ENCODE assay signal across 8 cellular contexts in genomic region chrX:23883737-23884354, GRCh38. TPM values are rescaled to one million over a fixed set of nuclear protein-coding genes. Genes with fewer than 3 reads are reported as not detected.
DNase-seq lines count a peak whose midpoint lies in the region; FAIRE-seq and TF ChIP-seq lines count a peak whose summit lies in the region.

No MANE protein-coding gene starts in this region.

- no peak for TF ChIP-seq EP300 in esophagus muscularis mucosa (IDR thresholded peaks at IDR 0.05)

- H3K4me1 ChIP-seq in esophagus muscularis mucosa = peaks cover 0 to 6% (median 0%) of the 10 kb centered on the region in 4 donors
- H3K4me1 ChIP-seq in kidney (ENCODE audit: control insufficient read depth in 1 of 2, insufficient read depth in 1 of 2, low read depth in 1 of 2, low read length in 2 of 2) = peaks cover 0 to 6% of the 10 kb centered on the region in 2 donors

- WGBS in esophagus muscularis mucosa = 45% methylated on average over 8 of the region's 9 CpGs

- H3K27ac ChIP-seq in esophagus muscularis mucosa (replicated peaks in 1 of 4) (no peak overlapping the region), kidney (ENCODE audit: low read depth in 2 of 2, low read length in 2 of 2) (no peak overlapping the region)

- TF ChIP-seq CTCF in AG10803 (conservative IDR thresholded peaks at IDR 0.05; ENCODE audit: low read length) (no peak), esophagus muscularis mucosa (IDR thresholded peaks at IDR 0.05) (no peak), kidney (IDR thresholded peaks at IDR 0.05; ENCODE audit: borderline replicate concordance, extremely low read depth, insufficient read depth) (no peak)

- H3K4me3 ChIP-seq in AG10803 (ENCODE audit: low read length) = no peak overlapping the region
- H3K4me3 ChIP-seq in esophagus muscularis mucosa = no peak overlapping the region
- no peak overlapping the region for H3K4me3 ChIP-seq in kidney (ENCODE audit: low read length in 2 of 2)

- H3K27me3 ChIP-seq in esophagus muscularis mucosa = no peaks in the 10 kb centered on the region

- H3K9ac ChIP-seq in kidney (ENCODE audit: low read length in 2 of 2) = no peak overlapping the region

- TF ChIP-seq POLR2A in esophagus muscularis mucosa (IDR thresholded peaks at IDR 0.05; ENCODE audit: low read depth) = no peak

- no peak for FAIRE-seq in kidney (lab: Jason Lieb, UNC)

- H3K36me3 ChIP-seq in esophagus muscularis mucosa = no peaks in the 10 kb centered on the region
- no peaks in the 10 kb centered on the region for H3K36me3 ChIP-seq in kidney (ENCODE audit: control insufficient read depth in 1 of 2, insufficient read depth in 2 of 2, low read length in 2 of 2)

- intact Hi-C loops in esophagus muscularis mucosa (cut with DNase I) = no loop called here
- intact Hi-C loops in kidney (cut with DNase I) = no loop called here

- H3K9me3 ChIP-seq in esophagus muscularis mucosa (no peaks in the 10 kb centered on the region), kidney (ENCODE audit: control insufficient read depth in 1 of 2, low read length in 2 of 2) (no peaks in the 10 kb centered on the region)

- peak; percentile 73 for DNase-seq in AG10803 (ENCODE audit: low read depth)
- DNase-seq in HPDE6-E6E7 (ENCODE audit: extremely low spot score) = peak; percentile 76
- DNase-seq in amniotic epithelial cell (ENCODE audit: low read depth) = peak; percentile 73
- peak; percentile 60 for DNase-seq in kidney glomerular epithelial cell (lab: John Stamatoyannopoulos, UW)
- no peak for DNase-seq in C1 segment of cervical spinal cord (lab: John Stamatoyannopoulos, UW)
- DNase-seq in esophagus muscularis mucosa (ENCODE audit: extremely low spot score) = no peak
- no peak for DNase-seq in DMS153 (lab: John Stamatoyannopoulos, UW)
- DNase-seq in kidney = no peak

RNA-seq across cellular contexts. Expression of gene APOO, which starts 23.9 kb away (rescaled TPM):
- total RNA-seq in esophagus muscularis mucosa (10 to 100 TPM in 1 of 4 donors, 1 to 10 TPM in 3; 7.5 to 10.2 (median 9.5) TPM), kidney (30.4 TPM)
- polyA plus RNA-seq in kidney (ENCODE audit: insufficient read depth, low read depth, low replicate concordance) = 110 TPM

RNA-seq across cellular contexts. Expression of gene CXorf58, which starts 24.0 kb away (rescaled TPM):
- under 1 TPM in 1 of 4 donors, not detected in 3; 0.29 TPM for total RNA-seq in esophagus muscularis mucosa
- total RNA-seq in kidney = not detected
- polyA plus RNA-seq in kidney (ENCODE audit: insufficient read depth, low read depth, low replicate concordance) = 0.37 TPM

Comparison
In these comparisons a context has a peak if more than half of its experiments do, and no peak if none do; other contexts are left out.
1. DNase-seq: peak in AG10803 (single experiment), HPDE6-E6E7 (single experiment), amniotic epithelial cell (single experiment) and kidney glomerular epithelial cell (single experiment); none in C1 segment of cervical spinal cord (0 of 14), esophagus muscularis mucosa (single experiment), DMS153 (single experiment) and kidney (single experiment).